8 cellular contexts compared by ENCODE assay signal in the genomic region with DNA sequence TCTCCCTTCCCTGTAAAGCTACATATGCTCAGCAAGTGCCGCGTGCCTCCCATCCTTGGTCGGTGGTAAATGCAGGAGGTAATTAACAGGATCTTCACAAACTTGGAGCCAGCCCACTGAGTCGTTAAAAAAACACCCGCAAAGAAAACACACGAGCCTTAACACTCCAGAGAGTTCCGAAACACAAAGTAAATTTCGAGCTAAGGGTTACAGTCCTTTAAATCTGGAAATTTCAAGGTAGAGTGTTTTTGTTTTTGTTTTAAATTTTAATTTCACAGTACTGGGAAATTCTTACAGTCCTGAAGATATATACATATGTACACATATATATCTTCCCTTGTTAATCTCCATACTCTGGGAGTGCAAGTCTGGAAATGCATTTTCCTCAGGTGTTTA. TPM values are rescaled to one million over a fixed set of nuclear protein-coding genes. Genes with fewer than 3 reads are reported as not detected.
DNase-seq lines count a peak whose midpoint lies in the region; ATAC-seq and TF ChIP-seq lines count a peak whose summit lies in the region.

No MANE protein-coding gene starts in this region.

- peak overlapping the region; percentile 95 for H3K27ac ChIP-seq in duodenal mucosa (ENCODE audit: low read depth, low read length)

- H3K4me3 ChIP-seq in duodenal mucosa (ENCODE audit: low read depth in 1 of 2, low read length in 2 of 2) = peak overlapping the region; percentile 72 to 83
- peak overlapping the region; percentile 86 for H3K4me3 ChIP-seq in neuron (ENCODE audit: low read length)

- H3K36me3 Mint-ChIP-seq in Calu3 (ENCODE audit: insufficient read depth, unreplicated experiment) = peaks cover 17% of the 10 kb centered on the region

- no TSS peak for BruUV-seq in Calu3 (replicated peaks; lab: Mats Ljungman, UMichigan)

- CTCF ChIA-PET in Calu3 (lab: Charles Lee) = interaction anchor here (1.0 to 1.2 kb wide), 3 partner anchors 30 to 173 kb away, joined by 3 to 4 read pairs (median 4); no protein-coding TSS in a partner anchor

- H3K4me1 Mint-ChIP-seq in Calu3 (ENCODE audit: low read depth, unreplicated experiment) = peaks cover 10% of the 10 kb centered on the region

- H3K27me3 ChIP-seq in duodenal mucosa (ENCODE audit: control insufficient read depth in 1 of 2, insufficient read depth in 2 of 2, low read length in 2 of 2) = no peaks in the 10 kb centered on the region
- H3K27me3 ChIP-seq in neuron (ENCODE audit: insufficient read depth, low read length) = no peaks in the 10 kb centered on the region

- H3K36me3 ChIP-seq in duodenal mucosa (ENCODE audit: control insufficient read depth in 1 of 2, insufficient read depth in 2 of 2, low read length in 2 of 2) = no peaks in the 10 kb centered on the region
- H3K36me3 ChIP-seq in neuron (ENCODE audit: insufficient read depth, low read length) = no peaks in the 10 kb centered on the region

- TF ChIP-seq CTCF in Calu3 (IDR thresholded peaks at IDR 0.05; ENCODE audit: unreplicated experiment) = no peak
- TF ChIP-seq CTCF in GM10266 (IDR thresholded peaks at IDR 0.05; ENCODE audit: control insufficient read depth, insufficient read depth, low read depth, missing control alignments) = no peak

- peak overlapping the region; percentile 75 for H3K4me3 Mint-ChIP-seq in Calu3 (ENCODE audit: low read depth, unreplicated experiment)

- H3K27me3 Mint-ChIP-seq in Calu3 (ENCODE audit: unreplicated experiment) = no peaks in the 10 kb centered on the region

- H3K9me3 Mint-ChIP-seq in Calu3 (ENCODE audit: low read depth, unreplicated experiment) = no peaks in the 10 kb centered on the region

- intact Hi-C loops in Calu3 (cut with micrococcal nuclease; ENCODE audit: unreplicated experiment) = no loop called here

- peak overlapping the region; percentile 43 to 92 for H3K9ac ChIP-seq in duodenal mucosa (ENCODE audit: low read depth in 1 of 2, low read length in 2 of 2)

- DNase-seq in Calu3 (no peak), KG1 (lab: John Stamatoyannopoulos, UW) (peak; percentile 40), GM10266 (ENCODE audit: extremely low spot score) (no peak), kidney glomerular epithelial cell (lab: John Stamatoyannopoulos, UW) (no peak)

- H3K4me1 ChIP-seq in duodenal mucosa (ENCODE audit: control insufficient read depth in 1 of 2, insufficient read depth in 2 of 2, low read length in 2 of 2) (peaks cover 8 to 22% of the 10 kb centered on the region in 2 donors), neuron (ENCODE audit: insufficient read depth, low read length) (peaks cover 18% of the 10 kb centered on the region)

- ATAC-seq in HG02852 (IDR thresholded peaks at IDR 0.05; ENCODE audit: unreplicated experiment) (no peak), GM19395 (IDR thresholded peaks at IDR 0.05; ENCODE audit: unreplicated experiment) (no peak)

- H3K9me3 ChIP-seq in duodenal mucosa (ENCODE audit: control insufficient read depth in 1 of 2, low read length in 2 of 2) (no peaks in the 10 kb centered on the region), neuron (ENCODE audit: low read length) (no peaks in the 10 kb centered on the region)

- H3K27ac Mint-ChIP-seq in Calu3 (ENCODE audit: unreplicated experiment) = peak overlapping the region; percentile 73

- peak overlapping the region; percentile 82 for H2AFZ ChIP-seq in neuron (ENCODE audit: low read depth, low read length)

RNA-seq across cellular contexts. Expression of a gene that starts 1.1 kb away (rescaled TPM):
- total RNA-seq in Calu3 (2022) = 16.0 and 17.7 TPM in 2 replicates
